11 cellular contexts compared by ENCODE assay signal in genomic region chr2:196112408-196113039, GRCh38. TPM values are rescaled to one million over a fixed set of nuclear protein-coding genes. Genes with fewer than 3 reads are reported as not detected.
DNase-seq lines count a peak whose midpoint lies in the region; ATAC-seq, FAIRE-seq and TF ChIP-seq lines count a peak whose summit lies in the region.
"Had no signal": no experiment of that assay in that cellular context is flagged by ENCODE, and none has a peak within 500 bp of the region (broad histone marks: within the 10 kb centered on the region; RNA-seq: fewer than 3 reads in every experiment).

No MANE protein-coding gene starts in this region.

- H3K4me1 ChIP-seq in gastrocnemius medialis: peaks cover 35 to 37% of the 10 kb centered on the region in 2 donors

- H3K36me3 Mint-ChIP-seq in activated naive CD8-positive, alpha-beta T cell treated with anti-CD3 and anti-CD28 coated beads, Interleukin-2, amount 50 U/mL, for 24 hours (ENCODE audit: low read depth): no peaks in the 10 kb centered on the region
- H3K36me3 Mint-ChIP-seq: activated CD8-positive, alpha-beta memory T cell treated with anti-CD3 and anti-CD28 coated beads, Interleukin-2, amount 10 ng/mL, durations not matched to agents 7 days and 5 days had no signal

- no peak for ATAC-seq in gastrocnemius medialis
- ATAC-seq in activated naive CD8-positive, alpha-beta T cell treated with anti-CD3 and anti-CD28 coated beads, Interleukin-2, amount 50 U/mL, for 24 hours: no peak
- ATAC-seq in GM18868 (IDR thresholded peaks at IDR 0.05; ENCODE audit: unreplicated experiment): no peak
- ATAC-seq in GM18519 (IDR thresholded peaks at IDR 0.05; ENCODE audit: low FRiP score, unreplicated experiment): no peak
- ATAC-seq: activated CD8-positive, alpha-beta memory T cell treated with anti-CD3 and anti-CD28 coated beads, Interleukin-2, amount 10 ng/mL, durations not matched to agents 7 days and 5 days had no signal

- intact Hi-C loops in gastrocnemius medialis (cut with DNase I; ENCODE audit: low total_unique reads): loop anchor here (5.0 kb wide), 1 partner anchor 60 kb away; the partner anchor contains the start of gene STK17B

- FAIRE-seq in GM12892 (lab: Jason Lieb, UNC): peak; percentile 73

- H3K4me3 ChIP-seq in fibroblast of mammary gland (ENCODE audit: control insufficient read depth, low read depth, low read length): no peak overlapping the region
- peak overlapping the region in 1 of 4 donors; percentile 21 for H3K4me3 ChIP-seq in gastrocnemius medialis

- H3K27ac ChIP-seq in gastrocnemius medialis: peak overlapping the region; percentile 49 to 66 (median 54)

- no peaks in the 10 kb centered on the region for H3K27me3 ChIP-seq in gastrocnemius medialis

- H3K27ac Mint-ChIP-seq in activated naive CD8-positive, alpha-beta T cell treated with anti-CD3 and anti-CD28 coated beads, Interleukin-2, amount 50 U/mL, for 24 hours: no peak overlapping the region
- H3K27ac Mint-ChIP-seq: activated CD8-positive, alpha-beta memory T cell treated with anti-CD3 and anti-CD28 coated beads, Interleukin-2, amount 10 ng/mL, durations not matched to agents 7 days and 5 days had no signal

- no peak overlapping the region for H3K4me3 Mint-ChIP-seq in activated naive CD8-positive, alpha-beta T cell treated with anti-CD3 and anti-CD28 coated beads, Interleukin-2, amount 50 U/mL, for 24 hours
- H3K4me3 Mint-ChIP-seq: activated CD8-positive, alpha-beta memory T cell treated with anti-CD3 and anti-CD28 coated beads, Interleukin-2, amount 10 ng/mL, durations not matched to agents 7 days and 5 days had no signal

- in situ Hi-C loops in SK-MEL-5 (cut with HindIII; ENCODE audit: low pct_unique_long_range_greater_than_20kb, low sequenced_read_pairs) (no loop called here), gastrocnemius medialis (cut with MboI; ENCODE audit: low sequenced_read_pairs in 4 of 4) (no loop called here)

- no peak for TF ChIP-seq POLR2A in GM12892 (IDR thresholded peaks at IDR 0.05; ENCODE audit: low read depth, low read length)
- TF ChIP-seq POLR2A in gastrocnemius medialis (IDR thresholded peaks at IDR 0.05): no peak

- H3K27me3 Mint-ChIP-seq in activated naive CD8-positive, alpha-beta T cell treated with anti-CD3 and anti-CD28 coated beads, Interleukin-2, amount 50 U/mL, for 24 hours: no peaks in the 10 kb centered on the region
- H3K27me3 Mint-ChIP-seq: activated CD8-positive, alpha-beta memory T cell treated with anti-CD3 and anti-CD28 coated beads, Interleukin-2, amount 10 ng/mL, durations not matched to agents 7 days and 5 days had no signal

- peaks cover 20% of the 10 kb centered on the region for H3K4me1 Mint-ChIP-seq in activated naive CD8-positive, alpha-beta T cell treated with anti-CD3 and anti-CD28 coated beads, Interleukin-2, amount 50 U/mL, for 24 hours

- no peaks in the 10 kb centered on the region for H3K36me3 ChIP-seq in gastrocnemius medialis

- DNase-seq in GM12892 (ENCODE audit: insufficient read length): no peak
- peak; percentile 7 for DNase-seq in SK-MEL-5 (ENCODE audit: low read depth, low spot score)
- peak; percentile 94 for DNase-seq in fibroblast of mammary gland (ENCODE audit: low read depth)
- DNase-seq in gastrocnemius medialis: no peak
- no peak for DNase-seq in T-helper 9 cell
- DNase-seq in activated naive CD8-positive, alpha-beta T cell treated with anti-CD3 and anti-CD28 coated beads, Interleukin-2, amount 50 U/mL, for 24 hours: no peak
- DNase-seq: activated CD8-positive, alpha-beta memory T cell treated with anti-CD3 and anti-CD28 coated beads, Interleukin-2, amount 10 ng/mL, durations not matched to agents 7 days and 5 days; GOT3; stimulated activated naive CD4-positive, alpha-beta T cell treated with Interleukin-2 at 50 U/mL for 16 hours had no signal

- H3K9me3 ChIP-seq in gastrocnemius medialis: no peaks in the 10 kb centered on the region

- TF ChIP-seq CTCF in fibroblast of mammary gland (conservative IDR thresholded peaks at IDR 0.05; ENCODE audit: control insufficient read depth, insufficient read depth, low read depth, low read length): no peak
- TF ChIP-seq CTCF in gastrocnemius medialis (IDR thresholded peaks at IDR 0.05 in 4 of 5, conservative IDR thresholded peaks at IDR 0.05 in 1 of 5): no peak

- no peaks in the 10 kb centered on the region for H3K9me3 Mint-ChIP-seq in activated naive CD8-positive, alpha-beta T cell treated with anti-CD3 and anti-CD28 coated beads, Interleukin-2, amount 50 U/mL, for 24 hours

RNA-seq across cellular contexts. Expression of gene DNAH7, which starts 43.9 kb away (rescaled TPM):
- 0.06 TPM for polyA plus RNA-seq in GM12892 (2012; ENCODE audit: missing spikeins)
- total RNA-seq in SK-MEL-5 (2014; rRNA removed; shearing (Covaris generic)): 0.37 and 0.45 TPM in 2 replicates
- 0.10 and 0.49 TPM in 2 replicates for polyA plus RNA-seq in SK-MEL-5 (2015; cell fraction: cytosol; rRNA removed)
- 0.78 and 4.9 TPM in 2 replicates for polyA plus RNA-seq in SK-MEL-5 (2015; cell fraction: nucleus; rRNA removed)
- total RNA-seq in gastrocnemius medialis: under 1 TPM in 3 of 4 donors, not detected in 1; 0.05 to 0.07 (median 0.05) TPM

RNA-seq across cellular contexts. Expression of gene STK17B, which starts 58.9 kb away (rescaled TPM):
- polyA plus RNA-seq in GM12892 (2012; ENCODE audit: missing spikeins): 43.1 TPM
- total RNA-seq in SK-MEL-5 (2014; rRNA removed; shearing (Covaris generic)): 6.5 and 6.7 TPM in 2 replicates
- 3.1 and 3.7 TPM in 2 replicates for polyA plus RNA-seq in SK-MEL-5 (2015; cell fraction: cytosol; rRNA removed)
- polyA plus RNA-seq in SK-MEL-5 (2015; cell fraction: nucleus; rRNA removed): 2.9 and 10.2 TPM in 2 replicates
- 10 to 100 TPM in 1 of 4 donors, 1 to 10 TPM in 3; 4.4 to 11.5 (median 8.8) TPM for total RNA-seq in gastrocnemius medialis

Comparison
In these comparisons a context has a peak if more than half of its experiments do, and no peak if none do; other contexts are left out.
1. DNase-seq: peak in SK-MEL-5 (single experiment) and fibroblast of mammary gland (single experiment); none in GM12892 (single experiment), gastrocnemius medialis (0 of 2), T-helper 9 cell (single experiment) and activated naive CD8-positive, alpha-beta T cell treated with anti-CD3 and anti-CD28 coated beads, Interleukin-2, amount 50 U/mL, for 24 hours (single experiment).